ENCODE assay signal across 11 cellular contexts in the genomic region with DNA sequence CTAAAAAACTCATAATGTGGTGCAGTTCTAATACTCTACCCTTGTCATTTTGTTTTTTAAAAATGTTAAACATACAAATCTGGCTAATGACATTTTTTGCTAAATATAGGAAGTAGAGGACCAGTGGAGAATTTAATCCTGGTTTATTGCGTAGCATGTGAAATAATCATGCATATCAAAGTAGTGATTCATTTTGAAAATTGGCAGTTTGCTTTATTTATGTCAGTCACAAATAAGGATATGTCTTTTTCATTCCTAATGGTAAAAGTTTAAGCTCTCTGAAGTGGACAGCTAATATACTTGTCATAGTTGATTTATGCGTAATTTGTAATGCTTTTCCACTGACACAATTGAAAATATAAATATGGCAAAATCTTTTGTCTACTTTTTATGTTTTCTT.
DNase-seq lines count a peak whose midpoint lies in the region; ATAC-seq and TF ChIP-seq lines count a peak whose summit lies in the region.
"Had no signal": no experiment of that assay in that cellular context is flagged by ENCODE, and none has a peak within 500 bp of the region (broad histone marks: within the 10 kb centered on the region; RNA-seq: fewer than 3 reads in every experiment).

No MANE protein-coding gene starts in this region.

- H3K27ac ChIP-seq in SJCRH30 = no peak overlapping the region
- H3K27ac ChIP-seq: esophagus muscularis mucosa, prostate gland had no signal

- ATAC-seq in SK-N-SH treated with all-trans-retinoic acid at 6 μM for 48 hours (peak; percentile 74), esophagus mucosa (peak; percentile 59)

- H3K9me3 ChIP-seq in SJCRH30 (replicated peaks) = peaks cover 6% of the 10 kb centered on the region; the same call in 1 of the 2 replicates
- H3K9me3 ChIP-seq: prostate gland had no signal

- no peaks in the 10 kb centered on the region for H3K27me3 ChIP-seq in SJCRH30
- H3K27me3 ChIP-seq: esophagus muscularis mucosa had no signal

- H3K36me3 ChIP-seq in SJCRH30 = no peaks in the 10 kb centered on the region
- H3K36me3 ChIP-seq: prostate gland had no signal

- H3K4me3 ChIP-seq in SJCRH30 = no peak overlapping the region
- H3K4me3 ChIP-seq: esophagus muscularis mucosa, prostate gland had no signal

- DNase-seq in GM03348 (ENCODE audit: low spot score) (peak; percentile 58), stromal cell of bone marrow (ENCODE audit: low read depth) (peak; percentile 59), NCI-H748 (lab: John Stamatoyannopoulos, UW; ENCODE audit: unreplicated experiment) (no peak), SJCRH30 (no peak), SHP77 (lab: John Stamatoyannopoulos, UW) (no peak)
- DNase-seq: activated CD4-positive, alpha-beta T cell treated with anti-CD3 and anti-CD28 coated beads, Interleukin-2, amount 50 U/mL, for 4 hours; caudate nucleus had no signal

- 0 out of 2 replicates have a peak, but pooled peaks cover 2% of the 10 kb centered on the region for H3K4me1 ChIP-seq in SJCRH30
- H3K4me1 ChIP-seq: esophagus muscularis mucosa, prostate gland had no signal

TF ChIP-seq in SK-N-SH treated with all-trans-retinoic acid at 6 μM for 48 hours, 23 proteins besides CTCF, POLR2A, EP300 and RAD21:
- peak; percentile 90; the same call in 1 of the 2 replicates for TF ChIP-seq TOX (CRISPR knock-in tag; IDR thresholded peaks at IDR 0.05; ENCODE audit: borderline replicate concordance)
- no peak for TF ChIP-seq ESRRG (CRISPR knock-in tag; IDR thresholded peaks at IDR 0.05)
- peak; percentile 79; the same call in 1 of the 2 replicates for TF ChIP-seq POU6F1 (CRISPR knock-in tag; IDR thresholded peaks at IDR 0.05; ENCODE audit: borderline replicate concordance, low read depth)
- TF ChIP-seq ISL1 (CRISPR knock-in tag; IDR thresholded peaks at IDR 0.05) = peak; percentile 95
- peak; percentile 91 for TF ChIP-seq CREB5 (CRISPR knock-in tag; IDR thresholded peaks at IDR 0.05; ENCODE audit: low read depth)
- TF ChIP-seq CSRNP3 (CRISPR knock-in tag; IDR thresholded peaks at IDR 0.05) = no peak
- no peak; the same call in 1 of the 2 replicates for TF ChIP-seq ZNF8 (CRISPR knock-in tag; IDR thresholded peaks at IDR 0.05)
- TF ChIP-seq ZC3H10 (CRISPR knock-in tag; IDR thresholded peaks at IDR 0.05) = peak; percentile 89; the same call in 1 of the 2 replicates
TF ChIP-seq in SK-N-SH treated with all-trans-retinoic acid at 6 μM for 48 hours: peak in this region for 5.

Comparison
In these comparisons a context has a peak if more than half of its experiments do, and no peak if none do; other contexts are left out.
1. DNase-seq: peak in GM03348 (single experiment) and stromal cell of bone marrow (single experiment); none in NCI-H748 (single experiment), SJCRH30 (0 of 2) and SHP77 (0 of 2).